ENCODE assay signal across 23 cellular contexts in the genomic region with DNA sequence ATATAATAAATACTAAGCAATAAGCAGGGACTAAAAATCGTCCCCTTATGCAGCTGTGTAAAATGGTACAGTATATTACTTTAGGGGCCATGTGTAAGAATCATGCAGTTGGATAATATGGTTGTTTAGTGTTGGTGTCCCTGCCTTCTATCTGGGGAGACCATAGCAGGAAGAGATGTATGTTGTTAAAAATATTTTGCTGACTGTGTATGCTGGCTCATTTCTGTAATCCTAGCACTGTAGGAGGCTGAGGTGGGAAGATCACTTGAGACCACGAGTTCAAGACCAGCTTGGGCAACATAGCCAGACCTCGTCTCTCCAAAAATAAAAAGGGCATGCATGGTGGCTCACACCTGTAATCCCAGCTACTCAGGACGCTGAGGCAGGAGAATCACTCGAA. TPM values are rescaled to one million over a fixed set of nuclear protein-coding genes. Genes with fewer than 3 reads are reported as not detected.
DNase-seq lines count a peak whose midpoint lies in the region; ATAC-seq and TF ChIP-seq lines count a peak whose summit lies in the region.
"Had no signal": no experiment of that assay in that cellular context is flagged by ENCODE, and none has a peak within 500 bp of the region (broad histone marks: within the 10 kb centered on the region; RNA-seq: fewer than 3 reads in every experiment).

No MANE protein-coding gene starts in this region.

- peaks cover 100% of the 10 kb centered on the region for H3K79me2 ChIP-seq in SU-DHL-6 (ENCODE audit: insufficient read depth, low read length)

- ATAC-seq in stimulated activated naive CD8-positive, alpha-beta T cell treated with anti-CD3 and anti-CD28 coated beads, Interleukin-15, Interleukin-2, amounts not matched to agents 100 U/mL and 50 U/mL, for 24 hours: peak; percentile 30
- no peak for ATAC-seq in stimulated activated naive CD8-positive, alpha-beta T cell treated with anti-CD3 and anti-CD28 coated beads, Interleukin-15, amount 100 ng/mL, for 72 hours
- no peak for ATAC-seq in foreskin keratinocyte
- ATAC-seq: gastrocnemius medialis, left lung had no signal

- H3K9ac ChIP-seq in SU-DHL-6 (ENCODE audit: low read length) (no peak overlapping the region), colonic mucosa (ENCODE audit: low read depth in 2 of 2, low read length in 2 of 2) (no peak overlapping the region)

- no peak overlapping the region for H3K4me3 ChIP-seq in SU-DHL-6 (ENCODE audit: insufficient read depth, low read length, poor library complexity, severe bottlenecking)
- no peak overlapping the region for H3K4me3 ChIP-seq in colonic mucosa
- H3K4me3 ChIP-seq: gastrocnemius medialis, left lung, SJSA1 had no signal

- H3K9me3 Mint-ChIP-seq in stimulated activated naive CD8-positive, alpha-beta T cell treated with anti-CD3 and anti-CD28 coated beads, Interleukin-15, amount 100 ng/mL, for 72 hours: no peaks in the 10 kb centered on the region
- H3K9me3 Mint-ChIP-seq in endothelial cell (ENCODE audit: unreplicated experiment): no peaks in the 10 kb centered on the region
- H3K9me3 Mint-ChIP-seq: activated CD4-positive, alpha-beta T cell treated with anti-CD3 and anti-CD28 coated beads, Interleukin-2, amount 10 ng/mL, durations not matched to agents 24 days and 14 days had no signal

- TF ChIP-seq CTCF in SU-DHL-6 (IDR thresholded peaks at IDR 0.05; ENCODE audit: insufficient read depth, low read length, poor library complexity, severe bottlenecking) (no peak), endothelial cell (IDR thresholded peaks at IDR 0.05; ENCODE audit: unreplicated experiment) (no peak), colonic mucosa (IDR thresholded peaks at IDR 0.05) (no peak), foreskin keratinocyte (conservative IDR thresholded peaks at IDR 0.05) (no peak)

- peaks cover 27% of the 10 kb centered on the region for H3F3A ChIP-seq in SU-DHL-6 (ENCODE audit: insufficient read depth)

- H3K27me3 ChIP-seq in SU-DHL-6 (ENCODE audit: low read length): no peaks in the 10 kb centered on the region
- no peaks in the 10 kb centered on the region for H3K27me3 ChIP-seq in colonic mucosa
- H3K27me3 ChIP-seq in foreskin keratinocyte: no peaks in the 10 kb centered on the region
- H3K27me3 ChIP-seq: gastrocnemius medialis, left lung, SJSA1 had no signal

- H3K9me3 ChIP-seq in SU-DHL-6 (ENCODE audit: insufficient read depth, low read length) (no peaks in the 10 kb centered on the region), colonic mucosa (no peaks in the 10 kb centered on the region)
- H3K9me3 ChIP-seq: gastrocnemius medialis, left lung, SJSA1 had no signal

- H3K36me3 ChIP-seq in SU-DHL-6 (ENCODE audit: low read length) (peaks cover 9% of the 10 kb centered on the region; the same call in 1 of the 2 replicates), colonic mucosa (no peaks in the 10 kb centered on the region)
- H3K36me3 ChIP-seq: gastrocnemius medialis had no signal

- H4K20me1 ChIP-seq in SU-DHL-6 (ENCODE audit: low read depth, low read length): peaks cover 35% of the 10 kb centered on the region

- H3K27ac ChIP-seq in SU-DHL-6 (ENCODE audit: low read depth, low read length): no peak overlapping the region
- H3K27ac ChIP-seq in colonic mucosa: no peak overlapping the region
- no peak overlapping the region for H3K27ac ChIP-seq in foreskin keratinocyte
- H3K27ac ChIP-seq: SJSA1 had no signal

- H3K4me1 ChIP-seq in colonic mucosa (peaks cover 11% of the 10 kb centered on the region), foreskin keratinocyte (peaks cover 34% of the 10 kb centered on the region)

- peak overlapping the region; percentile 13 for H3K4me2 ChIP-seq in SU-DHL-6 (ENCODE audit: low read depth, low read length, poor library complexity, severe bottlenecking)

- peak overlapping the region in 1 of 2 donors; percentile 25 for H3K4me3 Mint-ChIP-seq in stimulated activated naive CD8-positive, alpha-beta T cell treated with anti-CD3 and anti-CD28 coated beads, Interleukin-15, amount 100 ng/mL, for 72 hours
- H3K4me3 Mint-ChIP-seq in endothelial cell (ENCODE audit: unreplicated experiment): no peak overlapping the region
- H3K4me3 Mint-ChIP-seq: activated CD4-positive, alpha-beta T cell treated with anti-CD3 and anti-CD28 coated beads, Interleukin-2, amount 10 ng/mL, durations not matched to agents 24 days and 14 days had no signal

- no peaks in the 10 kb centered on the region for H3K27me3 Mint-ChIP-seq in stimulated activated naive CD8-positive, alpha-beta T cell treated with anti-CD3 and anti-CD28 coated beads, Interleukin-15, amount 100 ng/mL, for 72 hours
- H3K27me3 Mint-ChIP-seq in endothelial cell (ENCODE audit: unreplicated experiment): peaks cover 9% of the 10 kb centered on the region
- H3K27me3 Mint-ChIP-seq: activated CD4-positive, alpha-beta T cell treated with anti-CD3 and anti-CD28 coated beads, Interleukin-2, amount 10 ng/mL, durations not matched to agents 24 days and 14 days had no signal

- H3K27ac Mint-ChIP-seq in stimulated activated naive CD8-positive, alpha-beta T cell treated with anti-CD3 and anti-CD28 coated beads, Interleukin-15, amount 100 ng/mL, for 72 hours: no peak overlapping the region
- H3K27ac Mint-ChIP-seq in endothelial cell (ENCODE audit: unreplicated experiment): peak overlapping the region; percentile 67
- H3K27ac Mint-ChIP-seq: activated CD4-positive, alpha-beta T cell treated with anti-CD3 and anti-CD28 coated beads, Interleukin-2, amount 10 ng/mL, durations not matched to agents 24 days and 14 days had no signal

- DNase-seq in stimulated activated naive CD8-positive, alpha-beta T cell treated with anti-CD3 and anti-CD28 coated beads, Interleukin-15, Interleukin-2, amounts not matched to agents 100 U/mL and 50 U/mL, for 24 hours: no peak
- DNase-seq in stimulated activated naive CD8-positive, alpha-beta T cell treated with anti-CD3 and anti-CD28 coated beads, Interleukin-15, amount 100 ng/mL, for 72 hours: no peak
- DNase-seq in endothelial cell (ENCODE audit: low spot score) (no peak), colonic mucosa (no peak), dermis blood vessel endothelial cell (no peak), NCI-H2029 (lab: John Stamatoyannopoulos, UW) (no peak), foreskin keratinocyte (no peak)
- DNase-seq: activated CD4-positive, alpha-beta T cell treated with anti-CD3 and anti-CD28 coated beads, Interleukin-2, amount 10 ng/mL, durations not matched to agents 24 days and 14 days; activated gamma-delta T cell; AML-193; DMS153; gastrocnemius medialis; GOT3; left lung; NCI-H1048; NCI-H2107; NCI-H526; OCI-M1; small intestine; stimulated activated CD4-positive, alpha-beta T cell treated with anti-CD3 and anti-CD28 coated beads, Interleukin-4, amount 100 ng/mL, for 4 hours; stimulated activated CD8-positive, alpha-beta memory T cell treated with anti-CD3 and anti-CD28 coated beads, Interleukin-4, amount 100 ng/mL, for 48 hours had no signal

- peaks cover 73% of the 10 kb centered on the region for H3K4me1 Mint-ChIP-seq in stimulated activated naive CD8-positive, alpha-beta T cell treated with anti-CD3 and anti-CD28 coated beads, Interleukin-15, amount 100 ng/mL, for 72 hours
- peaks cover 41% of the 10 kb centered on the region for H3K4me1 Mint-ChIP-seq in endothelial cell (ENCODE audit: unreplicated experiment)

- intact Hi-C loops in colonic mucosa (cut with DNase I): no loop called here

- peaks cover 20% of the 10 kb centered on the region for H3K36me3 Mint-ChIP-seq in endothelial cell (ENCODE audit: low read depth, unreplicated experiment)

- no peak overlapping the region for H2AFZ ChIP-seq in SU-DHL-6 (ENCODE audit: low read depth, low read length, severe bottlenecking)

- H3K9me2 ChIP-seq in SU-DHL-6 (replicated peaks; ENCODE audit: insufficient read depth, low read length): no peaks in the 10 kb centered on the region

RNA-seq across cellular contexts. Expression of a gene that starts 5.6 kb away (rescaled TPM):
- 53.7 TPM for total RNA-seq in endothelial cell (ENCODE audit: unreplicated experiment)
- total RNA-seq in colonic mucosa: 10 to 100 TPM; 29.7 to 31.3 TPM
- total RNA-seq in dermis blood vessel endothelial cell: 63.3 and 77.8 TPM in 2 replicates
- 33.4 and 35.4 TPM in 2 replicates for total RNA-seq in foreskin keratinocyte
- polyA plus RNA-seq in foreskin keratinocyte: 26.3 and 27.8 TPM in 2 replicates

RNA-seq across cellular contexts. Expression of a gene that starts 48.2 kb away (rescaled TPM):
- total RNA-seq in endothelial cell (ENCODE audit: unreplicated experiment) (111 TPM), colonic mucosa (10 to 100 TPM; 46.2 to 70.7 TPM), dermis blood vessel endothelial cell (21.4 and 35.7 TPM in 2 replicates), foreskin keratinocyte (20.4 and 22.0 TPM in 2 replicates)
- 8.0 and 8.4 TPM in 2 replicates for polyA plus RNA-seq in foreskin keratinocyte
